Comparison of ENCODE assay signal across 12 cellular contexts in genomic region chr14:50785506-50786063, GRCh38. TPM values are rescaled to one million over a fixed set of nuclear protein-coding genes. Genes with fewer than 3 reads are reported as not detected.
A peak's percentile ranks its signal among the peaks of the same experiment; 100 is the strongest.
DNase-seq lines count a peak whose midpoint lies in the region; ATAC-seq and TF ChIP-seq lines count a peak whose summit lies in the region.
"Had no signal": no experiment of that assay in that cellular context is flagged by ENCODE, and none has a peak within 500 bp of the region (broad histone marks: within the 10 kb centered on the region; RNA-seq: fewer than 3 reads in every experiment).

No MANE protein-coding gene starts in this region.

- 40% methylated on average over 8 of the region's 8 CpGs for WGBS in smooth muscle cell (ENCODE audit: low lambda C conversion rate)

- H3K4me1 ChIP-seq in OCI-LY1 (ENCODE audit: insufficient read depth, low read length, severe bottlenecking) (peaks cover 66% of the 10 kb centered on the region), smooth muscle cell (ENCODE audit: low read depth) (peaks cover 28% of the 10 kb centered on the region)
- H3K4me1 ChIP-seq: SJCRH30 had no signal

- intact Hi-C loops in dorsolateral prefrontal cortex (cut with DNase I) = loop anchor here in 1 of 2 donors (5.0 kb wide), 1 partner anchor 42 kb away; no protein-coding TSS in a partner anchor

- peaks cover 9% of the 10 kb centered on the region; the same call in 1 of the 2 replicates for H3F3A ChIP-seq in OCI-LY1 (ENCODE audit: insufficient read depth, low read length)
- peaks cover 10% of the 10 kb centered on the region for H3F3A ChIP-seq in smooth muscle cell (ENCODE audit: low read depth)

- peaks cover 50% of the 10 kb centered on the region for H3K36me3 ChIP-seq in OCI-LY1 (ENCODE audit: insufficient read depth, low read length)
- H3K36me3 ChIP-seq in smooth muscle cell (ENCODE audit: low read depth) = no peaks in the 10 kb centered on the region

- no peak overlapping the region for H2AFZ ChIP-seq in OCI-LY1 (ENCODE audit: low read length)
- no peak overlapping the region for H2AFZ ChIP-seq in smooth muscle cell (ENCODE audit: low read depth)

- peak overlapping the region; percentile 96 for H3K27ac ChIP-seq in OCI-LY1 (ENCODE audit: low read depth, low read length, poor library complexity, severe bottlenecking)
- peak overlapping the region in 50 of 59 donors; percentile 3 to 81 (median 51) for H3K27ac ChIP-seq in dorsolateral prefrontal cortex
- H3K27ac ChIP-seq in smooth muscle cell (ENCODE audit: low read depth) = no peak overlapping the region
- H3K27ac ChIP-seq: SJCRH30, vagina had no signal

- CTCF ChIA-PET in HEK293T (lab: Yijun Ruan, JAX) = interaction anchor here (0.5 to 3.2 kb wide), 3 partner anchors 8 to 71 kb away, joined by 3 to 19 read pairs (median 4); no protein-coding TSS in a partner anchor

- H3K27ac Mint-ChIP-seq in naive thymus-derived CD8-positive, alpha-beta T cell = peak overlapping the region; percentile 89 to 98 (median 96)

- peak overlapping the region; percentile 54 for H3K4me2 ChIP-seq in OCI-LY1 (ENCODE audit: low read length)
- H3K4me2 ChIP-seq in smooth muscle cell = no peak overlapping the region

- no peak for TF ChIP-seq CTCF in GM12865 (IDR thresholded peaks at IDR 0.05; ENCODE audit: insufficient read depth, low read depth, low read length, missing control alignments)
- no peak for TF ChIP-seq CTCF in OCI-LY1 (IDR thresholded peaks at IDR 0.05; ENCODE audit: low read length)
- TF ChIP-seq CTCF in dorsolateral prefrontal cortex (IDR thresholded peaks at IDR 0.05 in 54 of 56, conservative IDR thresholded peaks at IDR 0.05 in 2 of 56; ENCODE audit: low read depth in 1 of 56, partially characterized antibody in 56 of 56) = no peak
- TF ChIP-seq CTCF in smooth muscle cell (IDR thresholded peaks at IDR 0.05; ENCODE audit: borderline replicate concordance, insufficient read depth, poor library complexity, severe bottlenecking) = no peak

- H3K27me3 ChIP-seq in OCI-LY1 (ENCODE audit: insufficient read depth, low read length) = no peaks in the 10 kb centered on the region
- no peaks in the 10 kb centered on the region for H3K27me3 ChIP-seq in dorsolateral prefrontal cortex
- H3K27me3 ChIP-seq in smooth muscle cell (ENCODE audit: low read depth) = no peaks in the 10 kb centered on the region
- H3K27me3 ChIP-seq: left lung, SJCRH30, vagina had no signal

- POLR2A ChIA-PET in naive thymus-derived CD8-positive, alpha-beta T cell (lab: Charles Lee) = interaction anchor here (0.7 to 7.5 kb wide), 12 partner anchors 9 to 90 kb away, joined by 3 to 79 read pairs (median 4); partner anchors contain the start of gene NIN
- POLR2A ChIA-PET in HEK293T (lab: Yijun Ruan, JAX) = no interaction called here

- H3K79me2 ChIP-seq in OCI-LY1 (ENCODE audit: insufficient read depth, low read length) (no peaks in the 10 kb centered on the region), smooth muscle cell (ENCODE audit: low read depth) (no peaks in the 10 kb centered on the region)

- no peaks in the 10 kb centered on the region for H3K27me3 Mint-ChIP-seq in naive thymus-derived CD8-positive, alpha-beta T cell

- H3K4me3 ChIP-seq in GM12865 (ENCODE audit: low read depth, low read length) (no peak overlapping the region), OCI-LY1 (ENCODE audit: low read depth, low read length, poor library complexity, severe bottlenecking) (peak overlapping the region; percentile 5), dorsolateral prefrontal cortex (peak overlapping the region in 9 of 59 donors; percentile 2 to 21 (median 7)), smooth muscle cell (no peak overlapping the region)
- H3K4me3 ChIP-seq: left lung, SJCRH30, vagina had no signal

- H3K4me3 Mint-ChIP-seq in naive thymus-derived CD8-positive, alpha-beta T cell = peak overlapping the region; percentile 50 to 85 (median 63)

- peaks cover 0 to 23% (median 5%) of the 10 kb centered on the region in 3 donors for H3K36me3 Mint-ChIP-seq in naive thymus-derived CD8-positive, alpha-beta T cell

- H3K9me3 ChIP-seq in OCI-LY1 (ENCODE audit: low read length) (no peaks in the 10 kb centered on the region), smooth muscle cell (replicated peaks; ENCODE audit: low read depth) (no peaks in the 10 kb centered on the region)
- H3K9me3 ChIP-seq: left lung, SJCRH30, vagina had no signal

- peaks cover 43 to 96% (median 85%) of the 10 kb centered on the region in 4 donors for H3K4me1 Mint-ChIP-seq in naive thymus-derived CD8-positive, alpha-beta T cell

- DNase-seq in GM12865 (ENCODE audit: low read depth) = peak; percentile 42
- no peak for DNase-seq in dorsolateral prefrontal cortex
- peak in 2 of 10 donors; percentile 39 to 44 for DNase-seq in naive thymus-derived CD8-positive, alpha-beta T cell
- no peak for DNase-seq in smooth muscle cell (lab: John Stamatoyannopoulos, UW; ENCODE audit: unreplicated experiment)
- DNase-seq in HEK293T (ENCODE audit: extremely low spot score) = no peak
- DNase-seq in activated gamma-delta T cell (lab: John Stamatoyannopoulos, UW) = no peak
- DNase-seq: central memory CD4-positive, alpha-beta T cell; NCI-H1105; SJCRH30 had no signal

- H4K20me1 ChIP-seq in OCI-LY1 (ENCODE audit: insufficient read depth, low read length) (no peaks in the 10 kb centered on the region), smooth muscle cell (ENCODE audit: low read depth) (no peaks in the 10 kb centered on the region)

- H3K9ac ChIP-seq in OCI-LY1 (ENCODE audit: low read length) (peak overlapping the region; percentile 32; the same call in 1 of the 2 replicates), smooth muscle cell (ENCODE audit: low read depth) (no peak overlapping the region)

- H3K9me3 Mint-ChIP-seq in naive thymus-derived CD8-positive, alpha-beta T cell = no peaks in the 10 kb centered on the region

- ATAC-seq in naive thymus-derived CD8-positive, alpha-beta T cell = peak; percentile 64 to 72
- ATAC-seq: left lung had no signal

- H3K9me2 ChIP-seq in OCI-LY1 (ENCODE audit: low read depth, low read length) = no peaks in the 10 kb centered on the region

TF ChIP-seq in HEK293T, 16 proteins besides CTCF, POLR2A, EP300 and RAD21:
- TF ChIP-seq ELF4 (IDR thresholded peaks at IDR 0.05) = no peak
- no peak for TF ChIP-seq NFRKB (IDR thresholded peaks at IDR 0.05)

RNA-seq across cellular contexts. Expression of gene NIN, which starts 45.4 kb away (rescaled TPM):
- total RNA-seq in dorsolateral prefrontal cortex (100 to 1,000 TPM in 25 of 120 experiments, 10 to 100 TPM in 95; 64.4 to 125 (median 88.6) TPM), smooth muscle cell (14.9 and 25.6 TPM in 2 replicates)
- 100 to 1,000 TPM; 124 to 137 TPM for total RNA-seq in naive thymus-derived CD8-positive, alpha-beta T cell
- polyA plus RNA-seq in naive thymus-derived CD8-positive, alpha-beta T cell = 10 to 100 TPM; 37.1 to 60.2 (median 42.7) TPM
- polyA plus RNA-seq in smooth muscle cell = 7.5 and 9.3 TPM in 2 replicates
